In the genomic region with DNA sequence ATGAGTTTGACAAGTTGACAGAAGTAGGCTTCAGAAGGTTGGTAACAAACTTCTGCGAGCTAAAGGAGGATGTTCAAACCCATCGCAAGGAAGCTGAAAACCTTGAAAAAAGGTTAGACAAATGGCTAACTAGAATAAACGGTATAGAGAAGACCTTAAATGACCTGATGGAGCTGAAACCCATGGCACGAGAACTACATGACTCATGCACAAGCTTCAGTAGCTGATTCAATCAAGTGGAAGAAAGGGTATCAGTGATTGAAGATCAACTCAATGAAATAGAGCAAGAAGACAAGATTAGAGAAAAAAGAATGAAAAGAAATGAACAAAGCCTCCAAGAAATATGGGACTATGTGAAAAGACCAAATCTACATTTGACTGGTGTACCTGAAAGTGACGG, we compare ENCODE assay signal across 5 cellular contexts. TPM values are rescaled to one million over a fixed set of nuclear protein-coding genes. Genes with fewer than 3 reads are reported as not detected.
DNase-seq lines count a peak whose midpoint lies in the region; ATAC-seq lines count a peak whose summit lies in the region.
"Not testable (repeated sequence)": the region's sequence is repeated elsewhere in the genome, so short reads cannot be mapped to it uniquely, and the experiment has no call there.

No MANE protein-coding gene starts in this region.

- H3K36me3 Mint-ChIP-seq in IgD-negative memory B cell, memory B cell: not testable (repeated sequence)
- H3K36me3 Mint-ChIP-seq in activated CD4-positive, alpha-beta T cell treated with anti-CD3 and anti-CD28 coated beads for 36 hours (ENCODE audit: low read depth), result peaks cover 71% of the 10 kb centered on the region
- H3K36me3 Mint-ChIP-seq in activated naive CD4-positive, alpha-beta T cell treated with anti-CD3 and anti-CD28 coated beads, Interleukin-2, amount 50 U/mL, for 24 hours, result peaks cover 30% of the 10 kb centered on the region

- not testable (repeated sequence) for H3K4me3 Mint-ChIP-seq in IgD-negative memory B cell; activated CD4-positive, alpha-beta T cell treated with anti-CD3 and anti-CD28 coated beads for 36 hours; memory B cell
- H3K4me3 Mint-ChIP-seq in activated naive CD4-positive, alpha-beta T cell treated with anti-CD3 and anti-CD28 coated beads, Interleukin-2, amount 50 U/mL, for 24 hours, result peak overlapping the region; percentile 34

- CTCF ChIA-PET in activated CD4-positive, alpha-beta T cell treated with anti-CD3 and anti-CD28 coated beads for 36 hours (lab: Charles Lee), result interaction anchor here (1.1 to 1.6 kb wide), 4 partner anchors 10 to 75 kb away, joined by 3 to 7 read pairs (median 4); no protein-coding TSS in a partner anchor

- ATAC-seq in activated CD4-positive, alpha-beta T cell treated with anti-CD3 and anti-CD28 coated beads for 36 hours; memory B cell (ENCODE audit: low read depth): not testable (repeated sequence)

- H3K27ac ChIP-seq in epithelial cell of prostate, result peak overlapping the region; percentile 91

- DNase-seq in activated CD4-positive, alpha-beta T cell treated with anti-CD3 and anti-CD28 coated beads for 36 hours; epithelial cell of prostate (ENCODE audit: low read depth, low spot score); memory B cell (ENCODE audit: low spot score in 2 of 2): not testable (repeated sequence)

- not testable (repeated sequence) for H3K27me3 Mint-ChIP-seq in IgD-negative memory B cell; activated CD4-positive, alpha-beta T cell treated with anti-CD3 and anti-CD28 coated beads for 36 hours; activated naive CD4-positive, alpha-beta T cell treated with anti-CD3 and anti-CD28 coated beads, Interleukin-2, amount 50 U/mL, for 24 hours; memory B cell

- H3K9me3 Mint-ChIP-seq in IgD-negative memory B cell; activated naive CD4-positive, alpha-beta T cell treated with anti-CD3 and anti-CD28 coated beads, Interleukin-2, amount 50 U/mL, for 24 hours; memory B cell: not testable (repeated sequence)
- H3K9me3 Mint-ChIP-seq in activated CD4-positive, alpha-beta T cell treated with anti-CD3 and anti-CD28 coated beads for 36 hours (ENCODE audit: low read depth), result peaks cover 42% of the 10 kb centered on the region

- H3K27ac Mint-ChIP-seq in IgD-negative memory B cell (peak overlapping the region; percentile 26 to 57 (median 52)), memory B cell (peak overlapping the region; percentile 73)
- H3K27ac Mint-ChIP-seq in activated CD4-positive, alpha-beta T cell treated with anti-CD3 and anti-CD28 coated beads for 36 hours, result peak overlapping the region; percentile 87
- peak overlapping the region; percentile 82 for H3K27ac Mint-ChIP-seq in activated naive CD4-positive, alpha-beta T cell treated with anti-CD3 and anti-CD28 coated beads, Interleukin-2, amount 50 U/mL, for 24 hours

- POLR2A ChIA-PET in activated CD4-positive, alpha-beta T cell treated with anti-CD3 and anti-CD28 coated beads for 36 hours (lab: Charles Lee), result interaction anchor here (0.7 kb wide), 1 partner anchor 94 kb away, joined by 3 read pairs; no protein-coding TSS in a partner anchor

- intact Hi-C loops in activated CD4-positive, alpha-beta T cell treated with anti-CD3 and anti-CD28 coated beads for 36 hours (cut with DNase I, micrococcal nuclease), result not testable (repeated sequence)

- H3K4me1 Mint-ChIP-seq in IgD-negative memory B cell (peaks cover 35 to 49% (median 47%) of the 10 kb centered on the region in 3 donors), memory B cell (peaks cover 42% of the 10 kb centered on the region)
- peaks cover 80% of the 10 kb centered on the region for H3K4me1 Mint-ChIP-seq in activated CD4-positive, alpha-beta T cell treated with anti-CD3 and anti-CD28 coated beads for 36 hours
- peaks cover 77% of the 10 kb centered on the region for H3K4me1 Mint-ChIP-seq in activated naive CD4-positive, alpha-beta T cell treated with anti-CD3 and anti-CD28 coated beads, Interleukin-2, amount 50 U/mL, for 24 hours

RNA-seq across cellular contexts. Expression of a gene that starts 32.6 kb away (rescaled TPM):
- 2,343 TPM for polyA plus RNA-seq in IgD-negative memory B cell
- 100 to 1,000 TPM; 451 to 502 TPM for total RNA-seq in activated CD4-positive, alpha-beta T cell treated with anti-CD3 and anti-CD28 coated beads for 36 hours

RNA-seq across cellular contexts. Expression of a gene that starts 34.3 kb away (rescaled TPM):
- 46.1 TPM for polyA plus RNA-seq in IgD-negative memory B cell
- 100 to 1,000 TPM in 1 of 2 experiments, 10 to 100 TPM in 1; 91.3 to 104 TPM for total RNA-seq in activated CD4-positive, alpha-beta T cell treated with anti-CD3 and anti-CD28 coated beads for 36 hours

RNA-seq across cellular contexts. Expression of a gene that starts 35.1 kb away (rescaled TPM):
- 8.8 TPM for polyA plus RNA-seq in IgD-negative memory B cell
- total RNA-seq in activated CD4-positive, alpha-beta T cell treated with anti-CD3 and anti-CD28 coated beads for 36 hours, result 10 to 100 TPM; 29.4 to 45.8 TPM

RNA-seq across cellular contexts. Expression of a gene that starts 49.3 kb away (rescaled TPM):
- 33.7 TPM for polyA plus RNA-seq in IgD-negative memory B cell
- total RNA-seq in activated CD4-positive, alpha-beta T cell treated with anti-CD3 and anti-CD28 coated beads for 36 hours, result 100 to 1,000 TPM in 1 of 2 experiments, 10 to 100 TPM in 1; 100.0 to 105 TPM
